ENCODE assay signal across 9 cellular contexts in genomic region chr3:182717216-182717615, GRCh38.
DNase-seq lines count a peak whose midpoint lies in the region; ATAC-seq and TF ChIP-seq lines count a peak whose summit lies in the region.
"Had no signal": no experiment of that assay in that cellular context is flagged by ENCODE, and none has a peak within 500 bp of the region (broad histone marks: within the 10 kb centered on the region; RNA-seq: fewer than 3 reads in every experiment).

No MANE protein-coding gene starts in this region.

- peaks cover under 1% of the 10 kb centered on the region for H3K27me3 Mint-ChIP-seq in activated T-helper 1 cell treated with anti-CD3 and anti-CD28 coated beads, Interleukin-12 subunit alpha, Interleukin-12 subunit beta, Interleukin-2, Interleukin-4 antibody, amounts not matched to agents 30 ng/mL and 10 ng/mL and 1 ng/mL, durations not matched to agents 14 hours and 24 hours and 36 hours (ENCODE audit: insufficient read depth)

- H3K4me1 Mint-ChIP-seq in activated T-helper 1 cell treated with anti-CD3 and anti-CD28 coated beads, Interleukin-12 subunit alpha, Interleukin-12 subunit beta, Interleukin-2, Interleukin-4 antibody, amounts not matched to agents 30 ng/mL and 10 ng/mL and 1 ng/mL, durations not matched to agents 14 hours and 24 hours and 36 hours (ENCODE audit: low read depth): peaks cover 19% of the 10 kb centered on the region

- no peaks in the 10 kb centered on the region for H3K27me3 ChIP-seq in kidney epithelial cell (ENCODE audit: control insufficient read depth, insufficient read depth, low read length)

- H3K36me3 Mint-ChIP-seq in activated T-helper 1 cell treated with anti-CD3 and anti-CD28 coated beads, Interleukin-12 subunit alpha, Interleukin-12 subunit beta, Interleukin-2, Interleukin-4 antibody, amounts not matched to agents 30 ng/mL and 10 ng/mL and 1 ng/mL, durations not matched to agents 14 hours and 24 hours and 36 hours (ENCODE audit: low read depth): no peaks in the 10 kb centered on the region

- no peak overlapping the region for H3K4me3 Mint-ChIP-seq in activated T-helper 1 cell treated with anti-CD3 and anti-CD28 coated beads, Interleukin-12 subunit alpha, Interleukin-12 subunit beta, Interleukin-2, Interleukin-4 antibody, amounts not matched to agents 30 ng/mL and 10 ng/mL and 1 ng/mL, durations not matched to agents 14 hours and 24 hours and 36 hours

- DNase-seq in kidney epithelial cell (ENCODE audit: low read depth) (peak; percentile 34), NCI-H2171 (lab: John Stamatoyannopoulos, UW) (no peak), NCI-H446 (lab: John Stamatoyannopoulos, UW) (no peak), amniotic stem cell (lab: John Stamatoyannopoulos, UW) (no peak)
- no peak for DNase-seq in activated T-helper 1 cell treated with anti-CD3 and anti-CD28 coated beads, Interleukin-12 subunit alpha, Interleukin-12 subunit beta, Interleukin-2, Interleukin-4 antibody, amounts not matched to agents 30 ng/mL and 10 ng/mL and 1 ng/mL, durations not matched to agents 14 hours and 24 hours and 36 hours (ENCODE audit: low spot score)
- DNase-seq: Calu3 had no signal

- ATAC-seq in GM18858 (IDR thresholded peaks at IDR 0.05; ENCODE audit: unreplicated experiment) (peak; percentile 90), GM21619 (IDR thresholded peaks at IDR 0.05; ENCODE audit: unreplicated experiment) (peak; percentile 86), HG03196 (IDR thresholded peaks at IDR 0.05; ENCODE audit: unreplicated experiment) (peak; percentile 82)

- no peaks in the 10 kb centered on the region for H3K9me3 Mint-ChIP-seq in activated T-helper 1 cell treated with anti-CD3 and anti-CD28 coated beads, Interleukin-12 subunit alpha, Interleukin-12 subunit beta, Interleukin-2, Interleukin-4 antibody, amounts not matched to agents 30 ng/mL and 10 ng/mL and 1 ng/mL, durations not matched to agents 14 hours and 24 hours and 36 hours

- no peaks in the 10 kb centered on the region for H3K36me3 ChIP-seq in kidney epithelial cell (ENCODE audit: control insufficient read depth, insufficient read depth, low read length)

- no peak overlapping the region for H3K4me3 ChIP-seq in kidney epithelial cell (ENCODE audit: low read depth, low read length)

- intact Hi-C loops in activated T-helper 1 cell treated with anti-CD3 and anti-CD28 coated beads, Interleukin-12 subunit alpha, Interleukin-12 subunit beta, Interleukin-2, Interleukin-4 antibody, amounts not matched to agents 30 ng/mL and 10 ng/mL and 1 ng/mL, durations not matched to agents 14 hours and 24 hours and 36 hours (cut with micrococcal nuclease): loop anchor here (10.0 kb wide), 2 partner anchors 188 to 308 kb away; no protein-coding TSS in a partner anchor

- no peak for TF ChIP-seq CTCF in kidney epithelial cell (IDR thresholded peaks at IDR 0.05; ENCODE audit: insufficient read depth, low read length, poor library complexity, severe bottlenecking)

- H3K27ac Mint-ChIP-seq in activated T-helper 1 cell treated with anti-CD3 and anti-CD28 coated beads, Interleukin-12 subunit alpha, Interleukin-12 subunit beta, Interleukin-2, Interleukin-4 antibody, amounts not matched to agents 30 ng/mL and 10 ng/mL and 1 ng/mL, durations not matched to agents 14 hours and 24 hours and 36 hours: no peak overlapping the region
